8 cellular contexts compared by ENCODE assay signal in genomic region chr20:57389695-57390603, GRCh38. TPM values are rescaled to one million over a fixed set of nuclear protein-coding genes. Genes with fewer than 3 reads are reported as not detected.
A peak's percentile ranks its signal among the peaks of the same experiment; 100 is the strongest.
DNase-seq lines count a peak whose midpoint lies in the region; ATAC-seq and TF ChIP-seq lines count a peak whose summit lies in the region.

No MANE protein-coding gene starts in this region.

- TF ChIP-seq CTCF in omental fat pad (IDR thresholded peaks at IDR 0.05) (no peak), foreskin fibroblast (IDR thresholded peaks at IDR 0.05; ENCODE audit: low read depth, low read length) (no peak)

- H3K4me3 Mint-ChIP-seq in effector memory CD8-positive, alpha-beta T cell: peak overlapping the region; percentile 92

- H3K9me3 ChIP-seq in aorta (ENCODE audit: control insufficient read depth, low read length): no peaks in the 10 kb centered on the region

- no peaks in the 10 kb centered on the region for H3K36me3 ChIP-seq in aorta (ENCODE audit: control insufficient read depth in 1 of 2, insufficient read depth in 2 of 2, low read length in 1 of 2)

- intact Hi-C loops in aorta (cut with DNase I): loop anchor here (2.0 to 10.0 kb wide), 4 partner anchors 47 to 205 kb away; no protein-coding TSS in a partner anchor

- H3K27ac Mint-ChIP-seq in effector memory CD8-positive, alpha-beta T cell: peak overlapping the region; percentile 88 to 89

- ATAC-seq in effector memory CD8-positive, alpha-beta T cell (replicated peaks): peak; percentile 41
- ATAC-seq in omental fat pad (ENCODE audit: low FRiP score) (peak; percentile 10), aorta (ENCODE audit: low FRiP score) (no peak)

- peaks cover 79% of the 10 kb centered on the region for H3K36me3 Mint-ChIP-seq in effector memory CD8-positive, alpha-beta T cell (ENCODE audit: insufficient read depth)

- no peaks in the 10 kb centered on the region for H3K27me3 ChIP-seq in aorta (ENCODE audit: control insufficient read depth in 1 of 2, insufficient read depth in 2 of 2, low read length in 1 of 2)

- no peak overlapping the region for H3K27ac ChIP-seq in aorta (ENCODE audit: low read depth in 1 of 2, low read length in 2 of 2)

- POLR2A ChIA-PET in HEK293T (lab: Yijun Ruan, JAX): interaction anchor here (0.7 to 2.3 kb wide), 5 partner anchors 12 to 112 kb away, joined by 3 to 6 read pairs (median 5); no protein-coding TSS in a partner anchor

- DNase-seq in HEK293T (ENCODE audit: extremely low spot score): no peak
- peak; percentile 57 for DNase-seq in activated CD4-positive, CD25-positive, alpha-beta regulatory T cell treated with anti-CD3 and anti-CD28 coated beads, Interleukin-2, amount 50 U/mL, for 72 hours
- DNase-seq in effector memory CD8-positive, alpha-beta T cell: peak; percentile 54 to 67 (median 66)
- DNase-seq in omental fat pad (ENCODE audit: low spot score): no peak
- peak; percentile 58 to 73 for DNase-seq in aorta
- no peak for DNase-seq in foreskin fibroblast
- no peak for DNase-seq in mucosa of gallbladder (ENCODE audit: low spot score)
- DNase-seq in NCI-H524 treated with DMSO at 0.1 percent for 48 hours (lab: John Stamatoyannopoulos, UW): no peak

- CTCF ChIA-PET in HEK293T (lab: Yijun Ruan, JAX): interaction anchor here (1.6 kb wide), 1 partner anchor 10 kb away, joined by 5 read pairs; no protein-coding TSS in a partner anchor

- no peak overlapping the region for H3K4me3 ChIP-seq in aorta (ENCODE audit: low read length in 2 of 2)
- H3K4me3 ChIP-seq in foreskin fibroblast (ENCODE audit: low read depth in 1 of 2, low read length in 2 of 2): peak overlapping the region in 1 of 2 donors; percentile 25

- H3K4me1 Mint-ChIP-seq in effector memory CD8-positive, alpha-beta T cell (ENCODE audit: low read depth in 2 of 2): peaks cover 33 to 42% of the 10 kb centered on the region in 2 donors

- 66 to 67% methylated on average over 52 of the region's 52 CpGs for WGBS in aorta, 2 donors

- H3K27me3 Mint-ChIP-seq in effector memory CD8-positive, alpha-beta T cell: no peaks in the 10 kb centered on the region

- no peaks in the 10 kb centered on the region for H3K4me1 ChIP-seq in aorta (ENCODE audit: control insufficient read depth in 1 of 2, insufficient read depth in 2 of 2, low read length in 2 of 2)

- H3K9me3 Mint-ChIP-seq in effector memory CD8-positive, alpha-beta T cell: no peaks in the 10 kb centered on the region

TF ChIP-seq in HEK293T, 16 proteins besides CTCF, POLR2A, EP300 and RAD21:
- TF ChIP-seq L3MBTL2 (conservative IDR thresholded peaks at IDR 0.05): peak; percentile 78; the same call in 1 of the 2 replicates
- no peak for TF ChIP-seq BHLHE40 (IDR thresholded peaks at IDR 0.05; ENCODE audit: borderline replicate concordance)

RNA-seq across cellular contexts. Expression of gene RBM38, which starts 1.2 kb away (rescaled TPM):
- total RNA-seq in omental fat pad: 10 to 100 TPM in 3 of 4 donors, 1 to 10 TPM in 1; 4.6 to 18.0 (median 10.6) TPM
- 10 to 100 TPM; 19.3 to 20.7 TPM for total RNA-seq in aorta
- polyA plus RNA-seq in aorta: 10 to 100 TPM in 1 of 2 donors, 1 to 10 TPM in 1; 7.3 to 14.7 TPM
- total RNA-seq in mucosa of gallbladder: 21.9 TPM

RNA-seq across cellular contexts. Expression of gene RAE1, which starts 38.9 kb away (rescaled TPM):
- total RNA-seq in omental fat pad: 10 to 100 TPM; 13.9 to 32.9 (median 17.2) TPM
- total RNA-seq in aorta: 10 to 100 TPM; 11.6 to 19.4 TPM
- 1 to 10 TPM; 3.6 to 9.9 TPM for polyA plus RNA-seq in aorta
- total RNA-seq in mucosa of gallbladder: 20.9 TPM

Comparison
In these comparisons a context has a peak if more than half of its experiments do, and no peak if none do; other contexts are left out.
1. DNase-seq: peak in activated CD4-positive, CD25-positive, alpha-beta regulatory T cell treated with anti-CD3 and anti-CD28 coated beads, Interleukin-2, amount 50 U/mL, for 72 hours (single experiment), effector memory CD8-positive, alpha-beta T cell (3 of 3) and aorta (2 of 2); none in HEK293T (single experiment), omental fat pad (single experiment), foreskin fibroblast (0 of 2), mucosa of gallbladder (single experiment) and NCI-H524 treated with DMSO at 0.1 percent for 48 hours (single experiment).